10 cellular contexts compared by ENCODE assay signal in genomic region chr14:96105089-96105920, GRCh38.
A peak's percentile ranks its signal among the peaks of the same experiment; 100 is the strongest.
DNase-seq lines count a peak whose midpoint lies in the region; ATAC-seq, FAIRE-seq and TF ChIP-seq lines count a peak whose summit lies in the region.
"Had no signal": no experiment of that assay in that cellular context is flagged by ENCODE, and none has a peak within 500 bp of the region (broad histone marks: within the 10 kb centered on the region; RNA-seq: fewer than 3 reads in every experiment).

No MANE protein-coding gene starts in this region.

- H3K4me2 ChIP-seq in HepG2 (ENCODE audit: low read depth, low read length) = no peak overlapping the region

- intact Hi-C loops in HepG2 (cut with micrococcal nuclease; ENCODE audit: unreplicated experiment) = no loop called here

- no TSS peak for BruUV-seq in HepG2 (replicated peaks; lab: Mats Ljungman, UMichigan)

- ATAC-seq in HepG2 = no peak

- H3K27ac ChIP-seq in liver (ENCODE audit: low read depth in 1 of 2, low read length in 2 of 2) (peak overlapping the region; percentile 79 to 82), HepG2 (ENCODE audit: extremely low read length, insufficient read depth, low read length) (no peak overlapping the region)
- H3K27ac ChIP-seq: testis had no signal

- CTCF ChIA-PET in HepG2 (lab: Yijun Ruan, JAX; ENCODE audit: low intra/inter-chr PET ratio, low total read pairs) = no interaction called here

- POLR2A ChIA-PET in HepG2 (lab: Yijun Ruan, JAX) = no interaction called here

- H2AFZ ChIP-seq in HepG2 (ENCODE audit: low read length) = no peak overlapping the region

- H3K9me3 ChIP-seq in liver (ENCODE audit: control insufficient read depth in 4 of 4, low read length in 3 of 4) = no peaks in the 10 kb centered on the region
- H3K9me3 ChIP-seq in HepG2 (ENCODE audit: low read length) = no peaks in the 10 kb centered on the region
- H3K9me3 ChIP-seq: testis had no signal

- H3K79me2 ChIP-seq in HepG2 (ENCODE audit: insufficient read depth, low read length) = no peaks in the 10 kb centered on the region

- H3K27me3 ChIP-seq in liver (ENCODE audit: control insufficient read depth in 4 of 4, insufficient read depth in 4 of 4, low read length in 3 of 4) (no peaks in the 10 kb centered on the region), HepG2 (ENCODE audit: control insufficient read depth in 1 of 2, insufficient read depth in 2 of 2, low read length in 2 of 2) (peaks cover 0 to 1% of the 10 kb centered on the region in 2 experiments; a peak in 1 of 5 replicates)
- H3K27me3 ChIP-seq: testis had no signal

- TF ChIP-seq EP300 in HepG2 (IDR thresholded peaks at IDR 0.05; ENCODE audit: low read depth in 2 of 2, low read length in 2 of 2) = no peak
- no peak for TF ChIP-seq EP300 in HepG2 (CRISPR knock-in tag; IDR thresholded peaks at IDR 0.05; ENCODE audit: borderline replicate concordance)

- no peak for FAIRE-seq in HepG2 (lab: Jason Lieb, UNC)
- FAIRE-seq in GM12892 (lab: Jason Lieb, UNC) = no peak
- FAIRE-seq in urothelium cell line (lab: Jason Lieb, UNC) = no peak

- H3K27me3 Mint-ChIP-seq in osteocyte (ENCODE audit: unreplicated experiment) = peaks cover 22% of the 10 kb centered on the region
- H3K27me3 Mint-ChIP-seq: activated CD4-positive, alpha-beta T cell treated with anti-CD3 and anti-CD28 coated beads, Interleukin-2, amount 10 ng/mL, durations not matched to agents 7 days and 5 days had no signal

- peaks cover 31% of the 10 kb centered on the region for H3K4me1 Mint-ChIP-seq in osteocyte (ENCODE audit: unreplicated experiment)
- H3K4me1 Mint-ChIP-seq: activated CD4-positive, alpha-beta T cell treated with anti-CD3 and anti-CD28 coated beads, Interleukin-2, amount 10 ng/mL, durations not matched to agents 7 days and 5 days had no signal

- DNase-seq in HepG2 (ENCODE audit: low spot score) = no peak
- DNase-seq in fibroblast of villous mesenchyme (ENCODE audit: low read depth) = peak; percentile 70
- DNase-seq in osteocyte (ENCODE audit: extremely low spot score, unreplicated experiment) = no peak
- DNase-seq in GM12892 (ENCODE audit: insufficient read length) = no peak
- DNase-seq in NCI-H526 (lab: John Stamatoyannopoulos, UW) = no peak
- no peak for DNase-seq in COR-L47 (lab: John Stamatoyannopoulos, UW)
- no peak for DNase-seq in urothelium cell line (ENCODE audit: low spot score)
- DNase-seq: activated CD4-positive, alpha-beta T cell treated with anti-CD3 and anti-CD28 coated beads, Interleukin-2, amount 10 ng/mL, durations not matched to agents 7 days and 5 days; testis had no signal

- no peak for TF ChIP-seq POLR2A in HepG2 (IDR thresholded peaks at IDR 0.05; ENCODE audit: insufficient read depth in 1 of 2, low read depth in 2 of 2, low read length in 2 of 2)
- TF ChIP-seq POLR2A in GM12892 (IDR thresholded peaks at IDR 0.05; ENCODE audit: low read depth, low read length) = no peak

- no peak overlapping the region for H3K9ac ChIP-seq in liver (ENCODE audit: low read depth in 1 of 2, low read length in 2 of 2)
- H3K9ac ChIP-seq in HepG2 (ENCODE audit: insufficient read depth, low read depth, low read length) = no peak overlapping the region

- H3K36me3 ChIP-seq in liver (ENCODE audit: control insufficient read depth in 4 of 4, insufficient read depth in 3 of 4, low read depth in 1 of 4, low read length in 3 of 4) (no peaks in the 10 kb centered on the region), HepG2 (replicated peaks in 1 of 2; ENCODE audit: control insufficient read depth in 1 of 2, insufficient read depth in 2 of 2, low read length in 2 of 2) (no peaks in the 10 kb centered on the region)

- peak overlapping the region; percentile 18 for H3K27ac Mint-ChIP-seq in osteocyte (ENCODE audit: unreplicated experiment)
- H3K27ac Mint-ChIP-seq: activated CD4-positive, alpha-beta T cell treated with anti-CD3 and anti-CD28 coated beads, Interleukin-2, amount 10 ng/mL, durations not matched to agents 7 days and 5 days had no signal

- in situ Hi-C loops in HepG2 (cut with HindIII; ENCODE audit: extremely low pct_ligation_motif_present, low pct_unique_long_range_greater_than_20kb) = no loop called here

- H3K4me1 ChIP-seq in liver (ENCODE audit: control insufficient read depth in 4 of 4, insufficient read depth in 4 of 4, low read length in 3 of 4) (peaks cover 12 to 26% (median 16%) of the 10 kb centered on the region in 4 donors), HepG2 (ENCODE audit: insufficient read depth, low read length) (peaks cover 7% of the 10 kb centered on the region; the same call in 1 of the 2 replicates)
- H3K4me1 ChIP-seq: testis had no signal

- H3K9me3 Mint-ChIP-seq in osteocyte (ENCODE audit: unreplicated experiment) = no peaks in the 10 kb centered on the region
- H3K9me3 Mint-ChIP-seq: activated CD4-positive, alpha-beta T cell treated with anti-CD3 and anti-CD28 coated beads, Interleukin-2, amount 10 ng/mL, durations not matched to agents 7 days and 5 days had no signal

- H3K4me3 Mint-ChIP-seq in osteocyte (ENCODE audit: unreplicated experiment) = no peak overlapping the region
- H3K4me3 Mint-ChIP-seq: activated CD4-positive, alpha-beta T cell treated with anti-CD3 and anti-CD28 coated beads, Interleukin-2, amount 10 ng/mL, durations not matched to agents 7 days and 5 days had no signal

- WGBS in liver = 87% methylated on average over 16 of the region's 16 CpGs
- WGBS in HepG2 (ENCODE audit: low lambda C conversion rate) = 81% methylated on average over 12 of the region's 16 CpGs

- no peaks in the 10 kb centered on the region for H3K36me3 Mint-ChIP-seq in osteocyte (ENCODE audit: unreplicated experiment)

- no peak for TF ChIP-seq RAD21 in liver (IDR thresholded peaks at IDR 0.05)
- TF ChIP-seq RAD21 in HepG2 (CRISPR knock-in tag; IDR thresholded peaks at IDR 0.05) = no peak

- H4K20me1 ChIP-seq in HepG2 (ENCODE audit: insufficient read depth, low read length) = no peaks in the 10 kb centered on the region

- TF ChIP-seq CTCF in liver (IDR thresholded peaks at IDR 0.05; ENCODE audit: low read depth, low read length, missing input control) = no peak
- no peak for TF ChIP-seq CTCF in HepG2 (CRISPR knock-in tag; IDR thresholded peaks at IDR 0.05)
- no peak for TF ChIP-seq CTCF in fibroblast of villous mesenchyme (IDR thresholded peaks at IDR 0.05; ENCODE audit: insufficient read depth, low read depth, low read length)
- no peak for TF ChIP-seq CTCF in osteocyte (IDR thresholded peaks at IDR 0.05)

- H3K4me3 ChIP-seq in liver (ENCODE audit: low read depth in 1 of 3, low read length in 3 of 3) (no peak overlapping the region), HepG2 (replicated peaks in 1 of 3; ENCODE audit: insufficient read depth in 1 of 3, low read depth in 2 of 3, low read length in 3 of 3) (no peak overlapping the region), fibroblast of villous mesenchyme (ENCODE audit: low read depth, low read length) (no peak overlapping the region)
- H3K4me3 ChIP-seq: testis had no signal

TF ChIP-seq in liver, 16 proteins besides CTCF, POLR2A, EP300 and RAD21 (continues in another document):
- no peak for TF ChIP-seq JUND (IDR thresholded peaks at IDR 0.05)
- no peak for TF ChIP-seq RXRA (IDR thresholded peaks at IDR 0.05)
- TF ChIP-seq HNF4A (conservative IDR thresholded peaks at IDR 0.05) = no peak
- TF ChIP-seq SP1 (IDR thresholded peaks at IDR 0.05) = no peak
- no peak for TF ChIP-seq NR2F2 (IDR thresholded peaks at IDR 0.05)
- TF ChIP-seq YY1 (IDR thresholded peaks at IDR 0.05) = no peak
- no peak for TF ChIP-seq TAF1 (conservative IDR thresholded peaks at IDR 0.05)

TF ChIP-seq in HepG2, 621 proteins besides CTCF, POLR2A, EP300 and RAD21 (continues in another document):
- TF ChIP-seq ZNF691 (CRISPR knock-in tag; IDR thresholded peaks at IDR 0.05; ENCODE audit: borderline replicate concordance, low read depth) (no peak), ZNF652 (CRISPR knock-in tag; IDR thresholded peaks at IDR 0.05; ENCODE audit: borderline replicate concordance, low read depth) (no peak), ZBTB10 (CRISPR knock-in tag; IDR thresholded peaks at IDR 0.05; ENCODE audit: borderline replicate concordance) (no peak), ZNF746 (CRISPR knock-in tag; IDR thresholded peaks at IDR 0.05) (no peak), ZNF451 (CRISPR knock-in tag; IDR thresholded peaks at IDR 0.05) (no peak), TOE1 (CRISPR knock-in tag; IDR thresholded peaks at IDR 0.05) (no peak), AHR (CRISPR knock-in tag; IDR thresholded peaks at IDR 0.05) (no peak), ZNF878 (CRISPR knock-in tag; IDR thresholded peaks at IDR 0.05) (no peak), KDM5B (CRISPR knock-in tag; IDR thresholded peaks at IDR 0.05; ENCODE audit: borderline replicate concordance) (no peak), ZNF17 (CRISPR knock-in tag; IDR thresholded peaks at IDR 0.05) (no peak), POLR2AphosphoS5 (IDR thresholded peaks at IDR 0.05; ENCODE audit: low read depth, low read length) (no peak), TAF15 (IDR thresholded peaks at IDR 0.05; ENCODE audit: low read depth, low read length, poor library complexity, severe bottlenecking) (no peak), SMARCC2 (IDR thresholded peaks at IDR 0.05) (no peak), TMF1 (CRISPR knock-in tag; IDR thresholded peaks at IDR 0.05; ENCODE audit: low read depth) (no peak)
